26 cellular contexts compared by ENCODE assay signal in genomic region chr9:4167728-4168127, GRCh38.
DNase-seq lines count a peak whose midpoint lies in the region; ATAC-seq and TF ChIP-seq lines count a peak whose summit lies in the region.
"Had no signal": no experiment of that assay in that cellular context is flagged by ENCODE, and none has a peak within 500 bp of the region (broad histone marks: within the 10 kb centered on the region; RNA-seq: fewer than 3 reads in every experiment).

No MANE protein-coding gene starts in this region.

- no peak overlapping the region for H4K8ac ChIP-seq in mesenchymal stem cell (ENCODE audit: low read length)

- no peak overlapping the region for H2AFZ ChIP-seq in mesenchymal stem cell (ENCODE audit: low read depth, low read length)
- H2AFZ ChIP-seq: PC-9 had no signal

- TF ChIP-seq CTCF in lower lobe of right lung (IDR thresholded peaks at IDR 0.05): no peak
- TF ChIP-seq CTCF in upper lobe of right lung (IDR thresholded peaks at IDR 0.05): no peak

- no peak overlapping the region for H2BK12ac ChIP-seq in mesenchymal stem cell (ENCODE audit: low read length in 2 of 2)

- no peak overlapping the region for H2BK15ac ChIP-seq in mesenchymal stem cell (ENCODE audit: low read depth, poor library complexity, severe bottlenecking)

- no peak overlapping the region for H3K4me2 ChIP-seq in mesenchymal stem cell (ENCODE audit: low read length, poor library complexity, severe bottlenecking)
- H3K4me2 ChIP-seq: PC-9 had no signal

- H2BK5ac ChIP-seq in mesenchymal stem cell (ENCODE audit: low read depth, low read length, poor library complexity, severe bottlenecking): no peak overlapping the region

- H3K36me3 ChIP-seq in adipocyte (ENCODE audit: control insufficient read depth, insufficient read depth, low read length, severe bottlenecking): no peaks in the 10 kb centered on the region
- H3K36me3 ChIP-seq in lower lobe of right lung: no peaks in the 10 kb centered on the region
- no peaks in the 10 kb centered on the region for H3K36me3 ChIP-seq in upper lobe of right lung
- H3K36me3 ChIP-seq in mesenchymal stem cell (ENCODE audit: control insufficient read depth in 1 of 2, insufficient read depth in 2 of 2, low read depth in 1 of 2, low read length in 2 of 2): no peaks in the 10 kb centered on the region
- H3K36me3 ChIP-seq: BE2C, SJSA1 had no signal

- intact Hi-C loops in lower lobe of right lung (cut with DNase I): no loop called here
- intact Hi-C loops in upper lobe of right lung (cut with DNase I): no loop called here

- H3K9ac ChIP-seq in adipocyte (ENCODE audit: low read length): peak overlapping the region; percentile 4
- H3K9ac ChIP-seq in mesenchymal stem cell (ENCODE audit: low read length): no peak overlapping the region

- DNase-seq in NCI-H226 (peak; percentile 45), adipocyte (ENCODE audit: low read depth) (no peak), lower lobe of right lung (no peak), upper lobe of right lung (no peak), mesenchymal stem cell (no peak), activated T-cell treated with anti-CD3 and anti-CD28 coated beads for 4 hours (no peak)
- DNase-seq in NK-92 treated with Interleukin-12 subunit alpha and Interleukin-12 subunit beta, amount 100 ng/mL, for 24 hours (lab: John Stamatoyannopoulos, UW): no peak
- DNase-seq: ACHN; BE2C; CD8-positive, alpha-beta memory T cell; DMS 273 treated with DMSO at 0.1 percent for 48 hours; DMS79 treated with DMSO at 0.1 percent for 48 hours; GF-D8; Kasumi-1; MV-4-11; NCI-H1105; NCI-H1436 treated with DMSO at 0.1 percent for 48 hours; NCI-H187 treated with DMSO at 0.1 percent for 48 hours; NCI-H2171 treated with DMSO at 0.1 percent for 48 hours; NCI-H748 treated with DMSO at 0.1 percent for 48 hours; PC-9; Right ventricle myocardium superior had no signal

- H3K79me1 ChIP-seq in mesenchymal stem cell (replicated peaks; ENCODE audit: low read length, poor library complexity, severe bottlenecking): peaks cover 24% of the 10 kb centered on the region

- no peak overlapping the region for H3K18ac ChIP-seq in mesenchymal stem cell (ENCODE audit: low read depth in 1 of 2, low read length in 2 of 2)

- no peak overlapping the region for H3K4me3 ChIP-seq in adipocyte (ENCODE audit: low read length)
- no peak overlapping the region for H3K4me3 ChIP-seq in lower lobe of right lung
- H3K4me3 ChIP-seq in upper lobe of right lung: no peak overlapping the region
- H3K4me3 ChIP-seq in mesenchymal stem cell (ENCODE audit: insufficient read depth in 1 of 2, low read depth in 1 of 2, low read length in 2 of 2): no peak overlapping the region
- H3K4me3 ChIP-seq: K562, PC-9, SJSA1 had no signal

- H3K14ac ChIP-seq in mesenchymal stem cell (ENCODE audit: low read length in 2 of 2): no peak overlapping the region

- H3K9me3 ChIP-seq in adipocyte (ENCODE audit: control insufficient read depth, low read length): no peaks in the 10 kb centered on the region
- H3K9me3 ChIP-seq in lower lobe of right lung: no peaks in the 10 kb centered on the region
- no peaks in the 10 kb centered on the region for H3K9me3 ChIP-seq in upper lobe of right lung
- H3K9me3 ChIP-seq in mesenchymal stem cell (ENCODE audit: control insufficient read depth, low read length): no peaks in the 10 kb centered on the region
- H3K9me3 ChIP-seq: BE2C, SJSA1 had no signal

- H3K4me1 ChIP-seq in adipocyte (ENCODE audit: control insufficient read depth, insufficient read depth, low read length) (peaks cover 43% of the 10 kb centered on the region), lower lobe of right lung (no peaks in the 10 kb centered on the region), upper lobe of right lung (no peaks in the 10 kb centered on the region), mesenchymal stem cell (ENCODE audit: control insufficient read depth, insufficient read depth, low read depth, low read length) (no peaks in the 10 kb centered on the region)
- H3K4me1 ChIP-seq: BE2C had no signal

- H3K4ac ChIP-seq in mesenchymal stem cell (ENCODE audit: low read depth in 1 of 2, low read length in 2 of 2): no peak overlapping the region

- H3K27ac ChIP-seq in lower lobe of right lung (no peak overlapping the region), upper lobe of right lung (no peak overlapping the region), mesenchymal stem cell (ENCODE audit: low read length, poor library complexity, severe bottlenecking) (no peak overlapping the region)
- H3K27ac ChIP-seq: PC-9, SJSA1 had no signal

- no peak overlapping the region for H2AK5ac ChIP-seq in mesenchymal stem cell (ENCODE audit: low read length, severe bottlenecking)

- peak; percentile 60 to 66 for ATAC-seq in lower lobe of right lung
- ATAC-seq in upper lobe of right lung: peak; percentile 78
- ATAC-seq: HCT116, HepG2, K562 had no signal

- no peak overlapping the region for H3K23ac ChIP-seq in mesenchymal stem cell (ENCODE audit: low read length in 2 of 2)

- 97% methylated on average over 5 of the region's 5 CpGs for WGBS in mesenchymal stem cell

- H4K91ac ChIP-seq in mesenchymal stem cell (ENCODE audit: low read length): no peak overlapping the region

- H2BK120ac ChIP-seq in mesenchymal stem cell (ENCODE audit: low read depth, low read length): no peak overlapping the region

- H3K27me3 ChIP-seq in adipocyte (replicated peaks; ENCODE audit: control insufficient read depth, insufficient read depth, low read length) (no peaks in the 10 kb centered on the region), lower lobe of right lung (ENCODE audit: low read depth) (no peaks in the 10 kb centered on the region), upper lobe of right lung (no peaks in the 10 kb centered on the region), mesenchymal stem cell (ENCODE audit: control insufficient read depth in 1 of 2, insufficient read depth in 1 of 2, low read length in 2 of 2) (no peaks in the 10 kb centered on the region)
- H3K27me3 ChIP-seq: BE2C, SJSA1 had no signal
